In genomic region chr17:58513913-58514794, GRCh38 we compare ENCODE assay signal across 8 cellular contexts. TPM values are rescaled to one million over a fixed set of nuclear protein-coding genes. Genes with fewer than 3 reads are reported as not detected.
A peak's percentile ranks its signal among the peaks of the same experiment; 100 is the strongest.
DNase-seq lines count a peak whose midpoint lies in the region; ATAC-seq and TF ChIP-seq lines count a peak whose summit lies in the region.

Gene MTMR4 (minus strand): TSS chr17:58514638. CDS start chr17:58514407, 231 bp downstream.

- H3K79me2 ChIP-seq in DOHH2 (ENCODE audit: control insufficient read depth, low read length) (peaks cover 30% of the 10 kb centered on the region), OCI-LY3 (ENCODE audit: low read length) (peaks cover 55% of the 10 kb centered on the region)

- H3K4me3 ChIP-seq in DOHH2 (ENCODE audit: low read length), result peak within 1 kb of the TSS; percentile 94
- peak within 1 kb of the TSS; percentile 85 for H3K4me3 ChIP-seq in HUES64 (ENCODE audit: low read length)
- peak within 1 kb of the TSS; percentile 100 for H3K4me3 ChIP-seq in OCI-LY3 (ENCODE audit: low read length)
- H3K4me3 ChIP-seq in epithelial cell of proximal tubule (ENCODE audit: low read depth, low read length), result peak within 1 kb of the TSS; percentile 71
- peak within 1 kb of the TSS; percentile 53 for H3K4me3 ChIP-seq in mononuclear cell (ENCODE audit: low read length)

- no peak for ATAC-seq in GM18858 (IDR thresholded peaks at IDR 0.05; ENCODE audit: unreplicated experiment)

- no peak for TF ChIP-seq CTCF in DOHH2 (IDR thresholded peaks at IDR 0.05; ENCODE audit: low read depth, low read length, poor library complexity, severe bottlenecking)
- no peak for TF ChIP-seq CTCF in OCI-LY3 (IDR thresholded peaks at IDR 0.05; ENCODE audit: low read depth, low read length)
- no peak for TF ChIP-seq CTCF in epithelial cell of proximal tubule (conservative IDR thresholded peaks at IDR 0.05; ENCODE audit: low read depth, low read length)

- H2AFZ ChIP-seq in OCI-LY3 (ENCODE audit: low read depth, low read length), result no peak within 1 kb of the TSS

- H3K27me3 ChIP-seq in DOHH2 (ENCODE audit: control insufficient read depth, low read length) (no peaks in the 10 kb centered on the region), HUES64 (ENCODE audit: insufficient read depth, low read length) (no peaks in the 10 kb centered on the region), OCI-LY3 (ENCODE audit: low read depth, low read length) (no peaks in the 10 kb centered on the region), mononuclear cell (ENCODE audit: insufficient read depth, low read length) (no peaks in the 10 kb centered on the region)

- H4K20me1 ChIP-seq in DOHH2 (ENCODE audit: control insufficient read depth, insufficient read depth, low read depth, low read length) (no peaks in the 10 kb centered on the region), OCI-LY3 (ENCODE audit: insufficient read depth, low read length) (peaks cover 11% of the 10 kb centered on the region)

- H3K4me1 ChIP-seq in DOHH2 (ENCODE audit: control insufficient read depth, low read length) (peaks cover 49% of the 10 kb centered on the region), HUES64 (ENCODE audit: insufficient read depth, low read length) (peaks cover 18% of the 10 kb centered on the region), OCI-LY3 (ENCODE audit: low read length) (peaks cover 49% of the 10 kb centered on the region), mononuclear cell (ENCODE audit: insufficient read depth, low read length) (peaks cover 48% of the 10 kb centered on the region)

- peak within 1 kb of the TSS; percentile 15; the same call in 1 of the 2 replicates for H3K27ac ChIP-seq in DOHH2 (ENCODE audit: low read depth, low read length)
- peak within 1 kb of the TSS; percentile 80 for H3K27ac ChIP-seq in HUES64 (ENCODE audit: low read depth, low read length)
- peak within 1 kb of the TSS; percentile 68 for H3K27ac ChIP-seq in OCI-LY3 (ENCODE audit: low read length)

- H3K9ac ChIP-seq in HUES64 (ENCODE audit: low read depth, low read length) (peak within 1 kb of the TSS; percentile 88), OCI-LY3 (ENCODE audit: low read length) (peak within 1 kb of the TSS; percentile 96)

- DNase-seq in activated T-cell treated with anti-CD3 and anti-CD28 coated beads for 4 hours (peak; percentile 55), epithelial cell of proximal tubule (ENCODE audit: low read depth) (no peak)
- peak; percentile 44 to 62 for DNase-seq in stimulated activated CD8-positive, alpha-beta memory T cell treated with anti-CD3 and anti-CD28 coated beads, Interleukin-2, amount 100 ng/mL, for 1 hour (ENCODE audit: low read depth in 2 of 2)

- under 1% methylated on average over 54 of the region's 64 CpGs for WGBS in HUES64

- peaks cover 6% of the 10 kb centered on the region; the same call in 1 of the 2 replicates for H3F3A ChIP-seq in DOHH2 (ENCODE audit: control insufficient read depth, insufficient read depth)

- H3K4me2 ChIP-seq in DOHH2 (ENCODE audit: low read length) (peak within 1 kb of the TSS; percentile 93), OCI-LY3 (ENCODE audit: low read length) (peak within 1 kb of the TSS; percentile 99)

- H3K9me2 ChIP-seq in DOHH2 (replicated peaks; ENCODE audit: control insufficient read depth, low read length), result no peaks in the 10 kb centered on the region

- H3K9me3 ChIP-seq in DOHH2 (ENCODE audit: control insufficient read depth, insufficient read depth, low read length), result no peaks in the 10 kb centered on the region
- H3K9me3 ChIP-seq in HUES64 (ENCODE audit: insufficient read depth, low read depth, low read length), result no peaks in the 10 kb centered on the region
- H3K9me3 ChIP-seq in OCI-LY3 (ENCODE audit: insufficient read depth, low read length), result no peaks in the 10 kb centered on the region
- H3K9me3 ChIP-seq in mononuclear cell (ENCODE audit: low read depth, low read length), result no peaks in the 10 kb centered on the region

- H3K36me3 ChIP-seq in DOHH2 (ENCODE audit: control insufficient read depth, low read length) (peaks cover 47% of the 10 kb centered on the region), HUES64 (ENCODE audit: insufficient read depth, low read length) (peaks cover 35% of the 10 kb centered on the region), OCI-LY3 (replicated peaks; ENCODE audit: low read depth, low read length) (peaks cover 42% of the 10 kb centered on the region)

RNA-seq across cellular contexts. Expression of gene MTMR4, which starts in this region (rescaled TPM):
- polyA plus RNA-seq in HUES64 (2013, experiment 1 of 2), result 18.9 TPM
- 19.2 TPM for polyA plus RNA-seq in HUES64 (2013, experiment 2 of 2)
- 49.9 and 73.1 TPM in 2 replicates for total RNA-seq in epithelial cell of proximal tubule
- 18.2 TPM for total RNA-seq in mononuclear cell

Comparison
In these comparisons a context has a peak if more than half of its experiments do, and no peak if none do; other contexts are left out.
1. H3K27ac ChIP-seq: peak in every context shown above with its lines; median percentile 80 in HUES64; 68 in OCI-LY3; 15 in DOHH2.